ENCODE assay signal across 23 cellular contexts in genomic region chr13:88926890-88927502, GRCh38.
"Had no signal": no experiment of that assay in that cellular context is flagged by ENCODE, and none has a peak within 500 bp of the region (broad histone marks: within the 10 kb centered on the region; RNA-seq: fewer than 3 reads in every experiment).

No MANE protein-coding gene starts in this region.

- H3K27me3 Mint-ChIP-seq: activated CD8-positive, alpha-beta T cell treated with anti-CD3 and anti-CD28 coated beads for 36 hours; activated naive CD4-positive, alpha-beta T cell treated with anti-CD3 and anti-CD28 coated beads, Interleukin-2, amount 10 ng/mL, durations not matched to agents 7 days and 5 days; activated naive CD8-positive, alpha-beta T cell treated with anti-CD3 and anti-CD28 coated beads for 36 hours; IgD-negative memory B cell; T-helper 17 cell had no signal

- H3K9ac ChIP-seq: KMS-11 had no signal

- H3K4me1 Mint-ChIP-seq: activated naive CD4-positive, alpha-beta T cell treated with anti-CD3 and anti-CD28 coated beads, Interleukin-2, amount 10 ng/mL, durations not matched to agents 7 days and 5 days; activated naive CD8-positive, alpha-beta T cell treated with anti-CD3 and anti-CD28 coated beads for 36 hours; IgD-negative memory B cell; T-helper 17 cell had no signal

- H3K9me3 Mint-ChIP-seq: activated CD8-positive, alpha-beta T cell treated with anti-CD3 and anti-CD28 coated beads for 36 hours; activated naive CD8-positive, alpha-beta T cell treated with anti-CD3 and anti-CD28 coated beads for 36 hours; activated T-cell treated with anti-CD3 and anti-CD28 coated beads, Interleukin-2, amount 50 U/mL, for 72 hours; activated T-helper 2 cell treated with anti-CD3 and anti-CD28 coated beads, Interferon-gamma antibody, Interleukin-2, Interleukin-4, amounts not matched to agents 10 μg/mL and 5 μg/mL and 100 μg/mL, durations not matched to agents 14 hours and 24 hours and 36 hours had no signal

- H3K27ac ChIP-seq: breast epithelium, KMS-11, Peyer's patch, VCaP had no signal

- H3K4me3 ChIP-seq: breast epithelium, Peyer's patch had no signal

- ATAC-seq: activated CD8-positive, alpha-beta T cell treated with anti-CD3 and anti-CD28 coated beads for 36 hours; activated T-cell treated with anti-CD3 and anti-CD28 coated beads, Interleukin-2, amount 50 U/mL, for 72 hours; T-helper 17 cell had no signal

- H3K9me3 ChIP-seq: Peyer's patch had no signal

- H3K4me3 Mint-ChIP-seq: activated CD8-positive, alpha-beta T cell treated with anti-CD3 and anti-CD28 coated beads for 36 hours; activated naive CD4-positive, alpha-beta T cell treated with anti-CD3 and anti-CD28 coated beads, Interleukin-2, amount 10 ng/mL, durations not matched to agents 7 days and 5 days; activated naive CD8-positive, alpha-beta T cell treated with anti-CD3 and anti-CD28 coated beads for 36 hours; activated T-cell treated with anti-CD3 and anti-CD28 coated beads, Interleukin-2, amount 50 U/mL, for 72 hours; IgD-negative memory B cell; T-helper 17 cell had no signal

- H3K27ac Mint-ChIP-seq: activated CD8-positive, alpha-beta T cell treated with anti-CD3 and anti-CD28 coated beads for 36 hours; activated naive CD4-positive, alpha-beta T cell treated with anti-CD3 and anti-CD28 coated beads, Interleukin-2, amount 10 ng/mL, durations not matched to agents 7 days and 5 days; activated naive CD8-positive, alpha-beta T cell treated with anti-CD3 and anti-CD28 coated beads for 36 hours; activated T-cell treated with anti-CD3 and anti-CD28 coated beads, Interleukin-2, amount 50 U/mL, for 72 hours; activated T-helper 2 cell treated with anti-CD3 and anti-CD28 coated beads, Interferon-gamma antibody, Interleukin-2, Interleukin-4, amounts not matched to agents 10 μg/mL and 5 μg/mL and 100 μg/mL, durations not matched to agents 14 hours and 24 hours and 36 hours; IgD-negative memory B cell; T-helper 17 cell had no signal

- H3K36me3 ChIP-seq: breast epithelium, Peyer's patch had no signal

- H3K27me3 ChIP-seq: breast epithelium, Peyer's patch had no signal

- H3K36me3 Mint-ChIP-seq: activated naive CD4-positive, alpha-beta T cell treated with anti-CD3 and anti-CD28 coated beads, Interleukin-2, amount 10 ng/mL, durations not matched to agents 7 days and 5 days; activated naive CD8-positive, alpha-beta T cell treated with anti-CD3 and anti-CD28 coated beads for 36 hours; IgD-negative memory B cell had no signal

- H3K4me1 ChIP-seq: breast epithelium, Peyer's patch had no signal

- DNase-seq: activated CD4-positive, alpha-beta T cell treated with anti-CD3 and anti-CD28 coated beads for 4 hours; activated CD8-positive, alpha-beta memory T cell treated with anti-CD3 and anti-CD28 coated beads, Interleukin-2, amount 50 U/mL, for 4 hours; activated CD8-positive, alpha-beta T cell treated with anti-CD3 and anti-CD28 coated beads for 36 hours; activated gamma-delta T cell treated with Interleukin-2 at 50 U/mL for 16 hours; activated naive CD4-positive, alpha-beta T cell treated with anti-CD3 and anti-CD28 coated beads, Interleukin-2, amount 10 ng/mL, durations not matched to agents 7 days and 5 days; activated naive CD8-positive, alpha-beta T cell treated with anti-CD3 and anti-CD28 coated beads for 36 hours; activated T-cell treated with anti-CD3 and anti-CD28 coated beads, Interleukin-2, amount 50 U/mL, for 72 hours; central memory CD4-positive, alpha-beta T cell; MM.1S; NCI-H2029; NCI-H345; NCI-H510A; NCI-H526 treated with DMSO at 0.1 percent for 48 hours; NK-92 treated with Interleukin-12 subunit alpha and Interleukin-12 subunit beta, amount 100 ng/mL, for 24 hours; Peyer's patch; SIG-M5; T-helper 17 cell; T-helper 9 cell had no signal

- H3K4me2 ChIP-seq: KMS-11 had no signal
